1 cellular context compared by ENCODE assay signal in genomic region chr2:61135510-61135909, GRCh38.
TF ChIP-seq lines count a peak whose summit lies in the region.

No MANE protein-coding gene starts in this region.

TF ChIP-seq in K562, 482 proteins besides CTCF, POLR2A, EP300 and RAD21 (continued from another document):
- TF ChIP-seq FOXK2 (conservative IDR thresholded peaks at IDR 0.05 in 1 of 2, IDR thresholded peaks at IDR 0.05 in 1 of 2; ENCODE audit: low read depth in 2 of 2) (peak; percentile 38 to 53; a peak in 2 of 4 replicates), KLF13 (tag; IDR thresholded peaks at IDR 0.05; ENCODE audit: borderline replicate concordance, low read depth) (no peak), CEBPB (tag; IDR thresholded peaks at IDR 0.05) (no peak), NBN (IDR thresholded peaks at IDR 0.05; ENCODE audit: low read depth) (0 out of 2 replicates have a peak, but pooled peaks have one; percentile 27), HDAC1 (IDR thresholded peaks at IDR 0.05) (no peak), L3MBTL2 (IDR thresholded peaks at IDR 0.05) (peak; percentile 31; the same call in 1 of the 2 replicates), ZNF785 (CRISPR knock-in tag; IDR thresholded peaks at IDR 0.05) (no peak), BRD9 (IDR thresholded peaks at IDR 0.05; ENCODE audit: low read depth, partially characterized antibody) (peak; percentile 49), ZNF384 (IDR thresholded peaks at IDR 0.05; ENCODE audit: low read depth, low read length) (peak; percentile 58), MNT (conservative IDR thresholded peaks at IDR 0.05) (peak; percentile 83 to 89), DEAF1 (CRISPR knock-in tag; IDR thresholded peaks at IDR 0.05) (peak; percentile 46; the same call in 1 of the 2 replicates), SMC3 (conservative IDR thresholded peaks at IDR 0.05; ENCODE audit: insufficient read depth, low read depth, low read length) (peak; percentile 37; the same call in 1 of the 2 replicates), MYC (IDR thresholded peaks at IDR 0.05; ENCODE audit: low read depth, low read length) (peak; percentile 81), MYC (CRISPR knock-in tag; IDR thresholded peaks at IDR 0.05; ENCODE audit: borderline replicate concordance, low read depth) (no peak), ZNF140 (CRISPR knock-in tag; IDR thresholded peaks at IDR 0.05) (no peak), OTX1 (CRISPR knock-in tag; IDR thresholded peaks at IDR 0.05) (0 out of 2 replicates have a peak, but pooled peaks have one; percentile 9), HIVEP1 (CRISPR knock-in tag; IDR thresholded peaks at IDR 0.05) (no peak), ZNF316 (IDR thresholded peaks at IDR 0.05) (peak; percentile 63), C11orf30 (IDR thresholded peaks at IDR 0.05; ENCODE audit: low read depth) (peak; percentile 56), ZNF217 (CRISPR knock-in tag; IDR thresholded peaks at IDR 0.05) (no peak)
- TF ChIP-seq, protein P1, sequence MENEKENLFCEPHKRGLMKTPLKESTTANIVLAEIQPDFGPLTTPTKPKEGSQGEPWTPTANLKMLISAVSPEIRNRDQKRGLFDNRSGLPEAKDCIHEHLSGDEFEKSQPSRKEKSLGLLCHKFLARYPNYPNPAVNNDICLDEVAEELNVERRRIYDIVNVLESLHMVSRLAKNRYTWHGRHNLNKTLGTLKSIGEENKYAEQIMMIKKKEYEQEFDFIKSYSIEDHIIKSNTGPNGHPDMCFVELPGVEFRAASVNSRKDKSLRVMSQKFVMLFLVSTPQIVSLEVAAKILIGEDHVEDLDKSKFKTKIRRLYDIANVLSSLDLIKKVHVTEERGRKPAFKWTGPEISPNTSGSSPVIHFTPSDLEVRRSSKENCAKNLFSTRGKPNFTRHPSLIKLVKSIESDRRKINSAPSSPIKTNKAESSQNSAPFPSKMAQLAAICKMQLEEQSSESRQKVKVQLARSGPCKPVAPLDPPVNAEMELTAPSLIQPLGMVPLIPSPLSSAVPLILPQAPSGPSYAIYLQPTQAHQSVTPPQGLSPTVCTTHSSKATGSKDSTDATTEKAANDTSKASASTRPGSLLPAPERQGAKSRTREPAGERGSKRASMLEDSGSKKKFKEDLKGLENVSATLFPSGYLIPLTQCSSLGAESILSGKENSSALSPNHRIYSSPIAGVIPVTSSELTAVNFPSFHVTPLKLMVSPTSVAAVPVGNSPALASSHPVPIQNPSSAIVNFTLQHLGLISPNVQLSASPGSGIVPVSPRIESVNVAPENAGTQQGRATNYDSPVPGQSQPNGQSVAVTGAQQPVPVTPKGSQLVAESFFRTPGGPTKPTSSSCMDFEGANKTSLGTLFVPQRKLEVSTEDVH (IDR thresholded peaks at IDR 0.05; ENCODE audit: low read depth, partially characterized antibody): no peak
